Comparison of ENCODE assay signal across 1 cellular context in the genomic region with DNA sequence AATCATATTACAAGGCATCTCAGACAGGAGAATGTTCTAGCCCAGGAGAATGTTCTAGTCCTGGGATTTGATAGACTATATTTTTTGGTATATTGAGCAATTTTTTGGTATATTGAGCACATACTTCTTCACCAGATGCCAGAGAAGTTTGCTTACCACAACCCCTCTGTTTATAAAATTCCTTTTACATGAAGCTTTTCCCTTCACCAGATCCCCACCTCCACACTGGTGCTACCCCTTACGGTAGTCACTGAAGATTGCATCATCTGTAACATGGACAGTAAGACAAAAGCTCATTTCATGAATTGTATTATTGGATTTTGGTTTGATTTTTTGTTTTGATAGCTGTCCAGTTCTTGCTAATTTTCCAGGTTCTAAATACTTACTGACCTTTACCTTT.
A peak's percentile ranks its signal among the peaks of the same experiment; 100 is the strongest.
TF ChIP-seq lines count a peak whose summit lies in the region.

No MANE protein-coding gene starts in this region.

TF ChIP-seq in HepG2, 621 proteins besides CTCF, POLR2A, EP300 and RAD21 (continued from another document and continues in another):
- TF ChIP-seq, protein P1, sequence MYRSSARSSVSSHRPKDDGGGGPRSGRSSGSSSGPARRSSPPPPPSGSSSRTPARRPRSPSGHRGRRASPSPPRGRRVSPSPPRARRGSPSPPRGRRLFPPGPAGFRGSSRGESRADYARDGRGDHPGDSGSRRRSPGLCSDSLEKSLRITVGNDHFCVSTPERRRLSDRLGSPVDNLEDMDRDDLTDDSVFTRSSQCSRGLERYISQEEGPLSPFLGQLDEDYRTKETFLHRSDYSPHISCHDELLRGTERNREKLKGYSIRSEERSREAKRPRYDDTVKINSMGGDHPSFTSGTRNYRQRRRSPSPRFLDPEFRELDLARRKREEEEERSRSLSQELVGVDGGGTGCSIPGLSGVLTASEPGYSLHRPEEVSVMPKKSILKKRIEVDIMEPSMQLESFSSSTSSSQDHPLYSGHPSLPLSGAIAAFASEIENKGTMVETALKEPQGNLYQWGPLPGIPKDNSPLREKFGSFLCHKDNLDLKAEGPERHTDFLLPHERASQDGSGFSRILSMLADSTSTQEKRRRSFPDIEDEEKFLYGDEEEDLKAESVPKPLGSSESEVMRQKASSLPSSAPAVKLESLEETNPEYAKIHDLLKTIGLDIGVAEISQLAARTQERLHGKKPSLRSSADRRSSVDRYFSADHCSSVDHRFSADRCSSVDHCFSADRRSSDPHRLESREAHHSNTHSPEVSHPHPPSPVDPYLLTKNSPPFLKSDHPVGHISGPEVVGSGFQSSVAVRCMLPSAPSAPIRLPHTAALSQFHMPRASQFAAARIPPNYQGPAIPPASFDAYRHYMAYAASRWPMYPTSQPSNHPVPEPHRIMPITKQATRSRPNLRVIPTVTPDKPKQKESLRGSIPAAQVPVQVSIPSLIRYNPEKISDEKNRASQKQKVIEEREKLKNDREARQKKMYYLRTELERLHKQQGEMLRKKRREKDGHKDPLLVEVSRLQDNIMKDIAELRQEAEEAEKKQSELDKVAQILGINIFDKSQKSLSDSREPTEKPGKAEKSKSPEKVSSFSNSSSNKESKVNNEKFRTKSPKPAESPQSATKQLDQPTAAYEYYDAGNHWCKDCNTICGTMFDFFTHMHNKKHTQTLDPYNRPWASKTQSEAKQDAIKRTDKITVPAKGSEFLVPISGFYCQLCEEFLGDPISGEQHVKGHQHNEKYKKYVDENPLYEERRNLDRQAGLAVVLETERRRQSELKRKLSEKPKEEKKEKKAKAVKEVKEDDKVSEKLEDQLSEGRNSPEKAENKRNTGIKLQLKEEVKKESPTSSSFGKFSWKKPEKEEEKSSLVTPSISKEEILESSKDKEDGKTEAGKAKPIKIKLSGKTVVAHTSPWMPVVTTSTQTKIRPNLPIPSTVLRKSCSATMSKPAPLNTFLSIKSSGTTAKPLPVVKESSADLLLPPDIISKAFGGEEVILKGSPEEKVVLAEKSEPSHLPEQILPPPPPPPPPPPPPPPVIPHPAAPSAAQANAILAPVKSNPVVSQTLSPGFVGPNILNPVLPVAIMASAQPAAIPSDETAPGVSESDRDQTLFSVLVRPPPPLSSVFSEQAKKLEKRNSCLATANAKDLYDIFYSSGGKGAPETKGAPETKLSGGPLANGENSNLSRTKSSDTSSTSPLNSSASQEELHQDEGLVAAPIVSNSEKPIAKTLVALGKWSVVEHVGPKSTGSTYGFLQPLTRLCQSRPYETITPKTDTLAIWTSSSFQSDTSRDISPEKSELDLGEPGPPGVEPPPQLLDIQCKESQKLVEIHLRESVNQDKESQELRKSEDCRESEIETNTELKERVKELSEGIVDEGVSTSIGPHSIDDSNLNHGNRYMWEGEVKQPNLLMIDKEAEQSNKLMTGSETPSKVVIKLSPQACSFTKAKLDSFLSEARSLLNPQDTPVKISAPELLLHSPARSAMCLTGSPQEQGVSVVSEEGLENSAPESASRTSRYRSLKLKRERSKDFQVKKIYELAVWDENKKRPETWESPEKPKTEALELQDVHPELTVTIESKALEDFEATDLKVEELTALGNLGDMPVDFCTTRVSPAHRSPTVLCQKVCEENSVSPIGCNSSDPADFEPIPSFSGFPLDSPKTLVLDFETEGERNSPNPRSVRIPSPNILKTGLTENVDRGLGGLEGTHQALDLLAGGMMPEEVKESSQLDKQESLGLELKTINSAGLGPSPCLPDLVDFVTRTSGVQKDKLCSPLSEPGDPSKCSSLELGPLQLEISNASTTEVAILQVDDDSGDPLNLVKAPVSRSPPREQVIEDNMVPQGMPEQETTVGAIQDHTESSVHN (CRISPR knock-in tag; IDR thresholded peaks at IDR 0.05), result no peak
- TF ChIP-seq, protein P2, sequence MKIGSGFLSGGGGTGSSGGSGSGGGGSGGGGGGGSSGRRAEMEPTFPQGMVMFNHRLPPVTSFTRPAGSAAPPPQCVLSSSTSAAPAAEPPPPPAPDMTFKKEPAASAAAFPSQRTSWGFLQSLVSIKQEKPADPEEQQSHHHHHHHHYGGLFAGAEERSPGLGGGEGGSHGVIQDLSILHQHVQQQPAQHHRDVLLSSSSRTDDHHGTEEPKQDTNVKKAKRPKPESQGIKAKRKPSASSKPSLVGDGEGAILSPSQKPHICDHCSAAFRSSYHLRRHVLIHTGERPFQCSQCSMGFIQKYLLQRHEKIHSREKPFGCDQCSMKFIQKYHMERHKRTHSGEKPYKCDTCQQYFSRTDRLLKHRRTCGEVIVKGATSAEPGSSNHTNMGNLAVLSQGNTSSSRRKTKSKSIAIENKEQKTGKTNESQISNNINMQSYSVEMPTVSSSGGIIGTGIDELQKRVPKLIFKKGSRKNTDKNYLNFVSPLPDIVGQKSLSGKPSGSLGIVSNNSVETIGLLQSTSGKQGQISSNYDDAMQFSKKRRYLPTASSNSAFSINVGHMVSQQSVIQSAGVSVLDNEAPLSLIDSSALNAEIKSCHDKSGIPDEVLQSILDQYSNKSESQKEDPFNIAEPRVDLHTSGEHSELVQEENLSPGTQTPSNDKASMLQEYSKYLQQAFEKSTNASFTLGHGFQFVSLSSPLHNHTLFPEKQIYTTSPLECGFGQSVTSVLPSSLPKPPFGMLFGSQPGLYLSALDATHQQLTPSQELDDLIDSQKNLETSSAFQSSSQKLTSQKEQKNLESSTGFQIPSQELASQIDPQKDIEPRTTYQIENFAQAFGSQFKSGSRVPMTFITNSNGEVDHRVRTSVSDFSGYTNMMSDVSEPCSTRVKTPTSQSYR (CRISPR knock-in tag; IDR thresholded peaks at IDR 0.05; ENCODE audit: borderline replicate concordance), result peak; percentile 70; the same call in 1 of the 2 replicates
- TF ChIP-seq NAIF1 (CRISPR knock-in tag; IDR thresholded peaks at IDR 0.05; ENCODE audit: borderline replicate concordance), result no peak
- TF ChIP-seq, protein P3, sequence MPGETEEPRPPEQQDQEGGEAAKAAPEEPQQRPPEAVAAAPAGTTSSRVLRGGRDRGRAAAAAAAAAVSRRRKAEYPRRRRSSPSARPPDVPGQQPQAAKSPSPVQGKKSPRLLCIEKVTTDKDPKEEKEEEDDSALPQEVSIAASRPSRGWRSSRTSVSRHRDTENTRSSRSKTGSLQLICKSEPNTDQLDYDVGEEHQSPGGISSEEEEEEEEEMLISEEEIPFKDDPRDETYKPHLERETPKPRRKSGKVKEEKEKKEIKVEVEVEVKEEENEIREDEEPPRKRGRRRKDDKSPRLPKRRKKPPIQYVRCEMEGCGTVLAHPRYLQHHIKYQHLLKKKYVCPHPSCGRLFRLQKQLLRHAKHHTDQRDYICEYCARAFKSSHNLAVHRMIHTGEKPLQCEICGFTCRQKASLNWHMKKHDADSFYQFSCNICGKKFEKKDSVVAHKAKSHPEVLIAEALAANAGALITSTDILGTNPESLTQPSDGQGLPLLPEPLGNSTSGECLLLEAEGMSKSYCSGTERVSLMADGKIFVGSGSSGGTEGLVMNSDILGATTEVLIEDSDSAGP (CRISPR knock-in tag; IDR thresholded peaks at IDR 0.05; ENCODE audit: borderline replicate concordance), result no peak
- TF ChIP-seq ZFP36L1 (CRISPR knock-in tag; IDR thresholded peaks at IDR 0.05), result no peak
- TF ChIP-seq ARNTL (CRISPR knock-in tag; IDR thresholded peaks at IDR 0.05), result no peak
- TF ChIP-seq NFKBIZ (CRISPR knock-in tag; IDR thresholded peaks at IDR 0.05), result 0 out of 2 replicates have a peak, but pooled peaks have one; percentile 25
- no peak for TF ChIP-seq PHF21A (CRISPR knock-in tag; IDR thresholded peaks at IDR 0.05)
- TF ChIP-seq, protein P4, sequence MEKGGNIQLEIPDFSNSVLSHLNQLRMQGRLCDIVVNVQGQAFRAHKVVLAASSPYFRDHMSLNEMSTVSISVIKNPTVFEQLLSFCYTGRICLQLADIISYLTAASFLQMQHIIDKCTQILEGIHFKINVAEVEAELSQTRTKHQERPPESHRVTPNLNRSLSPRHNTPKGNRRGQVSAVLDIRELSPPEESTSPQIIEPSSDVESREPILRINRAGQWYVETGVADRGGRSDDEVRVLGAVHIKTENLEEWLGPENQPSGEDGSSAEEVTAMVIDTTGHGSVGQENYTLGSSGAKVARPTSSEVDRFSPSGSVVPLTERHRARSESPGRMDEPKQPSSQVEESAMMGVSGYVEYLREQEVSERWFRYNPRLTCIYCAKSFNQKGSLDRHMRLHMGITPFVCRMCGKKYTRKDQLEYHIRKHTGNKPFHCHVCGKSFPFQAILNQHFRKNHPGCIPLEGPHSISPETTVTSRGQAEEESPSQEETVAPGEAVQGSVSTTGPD (CRISPR knock-in tag; IDR thresholded peaks at IDR 0.05), result peak; percentile 61; the same call in 1 of the 2 replicates
- no peak for TF ChIP-seq SRSF9 (IDR thresholded peaks at IDR 0.05; ENCODE audit: borderline replicate concordance, insufficient read depth, low read depth, low read length, poor library complexity, severe bottlenecking)
- no peak for TF ChIP-seq ZNF296 (CRISPR knock-in tag; conservative IDR thresholded peaks at IDR 0.05)
- no peak for TF ChIP-seq ZFP36L2 (CRISPR knock-in tag; IDR thresholded peaks at IDR 0.05)
- TF ChIP-seq, protein P5, sequence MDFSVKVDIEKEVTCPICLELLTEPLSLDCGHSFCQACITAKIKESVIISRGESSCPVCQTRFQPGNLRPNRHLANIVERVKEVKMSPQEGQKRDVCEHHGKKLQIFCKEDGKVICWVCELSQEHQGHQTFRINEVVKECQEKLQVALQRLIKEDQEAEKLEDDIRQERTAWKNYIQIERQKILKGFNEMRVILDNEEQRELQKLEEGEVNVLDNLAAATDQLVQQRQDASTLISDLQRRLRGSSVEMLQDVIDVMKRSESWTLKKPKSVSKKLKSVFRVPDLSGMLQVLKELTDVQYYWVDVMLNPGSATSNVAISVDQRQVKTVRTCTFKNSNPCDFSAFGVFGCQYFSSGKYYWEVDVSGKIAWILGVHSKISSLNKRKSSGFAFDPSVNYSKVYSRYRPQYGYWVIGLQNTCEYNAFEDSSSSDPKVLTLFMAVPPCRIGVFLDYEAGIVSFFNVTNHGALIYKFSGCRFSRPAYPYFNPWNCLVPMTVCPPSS (IDR thresholded peaks at IDR 0.05), result no peak
- TF ChIP-seq NFKB2 (CRISPR knock-in tag; IDR thresholded peaks at IDR 0.05; ENCODE audit: borderline replicate concordance), result no peak
- no peak for TF ChIP-seq ZNF329 (CRISPR knock-in tag; IDR thresholded peaks at IDR 0.05; ENCODE audit: low read depth)
- TF ChIP-seq SYNCRIP (IDR thresholded peaks at IDR 0.05; ENCODE audit: insufficient read depth, low read depth, low read length), result no peak
- no peak for TF ChIP-seq TMF1 (CRISPR knock-in tag; IDR thresholded peaks at IDR 0.05; ENCODE audit: low read depth)
- TF ChIP-seq, protein P6, sequence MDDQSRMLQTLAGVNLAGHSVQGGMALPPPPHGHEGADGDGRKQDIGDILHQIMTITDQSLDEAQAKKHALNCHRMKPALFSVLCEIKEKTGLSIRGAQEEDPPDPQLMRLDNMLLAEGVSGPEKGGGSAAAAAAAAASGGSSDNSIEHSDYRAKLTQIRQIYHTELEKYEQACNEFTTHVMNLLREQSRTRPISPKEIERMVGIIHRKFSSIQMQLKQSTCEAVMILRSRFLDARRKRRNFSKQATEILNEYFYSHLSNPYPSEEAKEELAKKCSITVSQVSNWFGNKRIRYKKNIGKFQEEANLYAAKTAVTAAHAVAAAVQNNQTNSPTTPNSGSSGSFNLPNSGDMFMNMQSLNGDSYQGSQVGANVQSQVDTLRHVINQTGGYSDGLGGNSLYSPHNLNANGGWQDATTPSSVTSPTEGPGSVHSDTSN (CRISPR knock-in tag; IDR thresholded peaks at IDR 0.05; ENCODE audit: borderline replicate concordance), result no peak
- TF ChIP-seq RXRB (CRISPR knock-in tag; IDR thresholded peaks at IDR 0.05; ENCODE audit: borderline replicate concordance), result peak; percentile 60
- TF ChIP-seq NFE2 (CRISPR knock-in tag; IDR thresholded peaks at IDR 0.05), result no peak
- TF ChIP-seq SOX5 (CRISPR knock-in tag; IDR thresholded peaks at IDR 0.05; ENCODE audit: borderline replicate concordance), result peak; percentile 72; the same call in 1 of the 2 replicates
- TF ChIP-seq BHLHE40 (IDR thresholded peaks at IDR 0.05; ENCODE audit: low read length), result no peak
- TF ChIP-seq SIX1 (CRISPR knock-in tag; IDR thresholded peaks at IDR 0.05; ENCODE audit: borderline replicate concordance), result no peak
- no peak for TF ChIP-seq ZNF264 (CRISPR knock-in tag; IDR thresholded peaks at IDR 0.05)
- no peak for TF ChIP-seq NR2F6 (IDR thresholded peaks at IDR 0.05)
- TF ChIP-seq NR2F6 (CRISPR knock-in tag; IDR thresholded peaks at IDR 0.05), result peak; percentile 39; the same call in 1 of the 2 replicates
- TF ChIP-seq ZNF841 (CRISPR knock-in tag; IDR thresholded peaks at IDR 0.05; ENCODE audit: borderline replicate concordance), result no peak
- peak; percentile 73 for TF ChIP-seq NCOA2 (CRISPR knock-in tag; IDR thresholded peaks at IDR 0.05)
- TF ChIP-seq, protein P7, sequence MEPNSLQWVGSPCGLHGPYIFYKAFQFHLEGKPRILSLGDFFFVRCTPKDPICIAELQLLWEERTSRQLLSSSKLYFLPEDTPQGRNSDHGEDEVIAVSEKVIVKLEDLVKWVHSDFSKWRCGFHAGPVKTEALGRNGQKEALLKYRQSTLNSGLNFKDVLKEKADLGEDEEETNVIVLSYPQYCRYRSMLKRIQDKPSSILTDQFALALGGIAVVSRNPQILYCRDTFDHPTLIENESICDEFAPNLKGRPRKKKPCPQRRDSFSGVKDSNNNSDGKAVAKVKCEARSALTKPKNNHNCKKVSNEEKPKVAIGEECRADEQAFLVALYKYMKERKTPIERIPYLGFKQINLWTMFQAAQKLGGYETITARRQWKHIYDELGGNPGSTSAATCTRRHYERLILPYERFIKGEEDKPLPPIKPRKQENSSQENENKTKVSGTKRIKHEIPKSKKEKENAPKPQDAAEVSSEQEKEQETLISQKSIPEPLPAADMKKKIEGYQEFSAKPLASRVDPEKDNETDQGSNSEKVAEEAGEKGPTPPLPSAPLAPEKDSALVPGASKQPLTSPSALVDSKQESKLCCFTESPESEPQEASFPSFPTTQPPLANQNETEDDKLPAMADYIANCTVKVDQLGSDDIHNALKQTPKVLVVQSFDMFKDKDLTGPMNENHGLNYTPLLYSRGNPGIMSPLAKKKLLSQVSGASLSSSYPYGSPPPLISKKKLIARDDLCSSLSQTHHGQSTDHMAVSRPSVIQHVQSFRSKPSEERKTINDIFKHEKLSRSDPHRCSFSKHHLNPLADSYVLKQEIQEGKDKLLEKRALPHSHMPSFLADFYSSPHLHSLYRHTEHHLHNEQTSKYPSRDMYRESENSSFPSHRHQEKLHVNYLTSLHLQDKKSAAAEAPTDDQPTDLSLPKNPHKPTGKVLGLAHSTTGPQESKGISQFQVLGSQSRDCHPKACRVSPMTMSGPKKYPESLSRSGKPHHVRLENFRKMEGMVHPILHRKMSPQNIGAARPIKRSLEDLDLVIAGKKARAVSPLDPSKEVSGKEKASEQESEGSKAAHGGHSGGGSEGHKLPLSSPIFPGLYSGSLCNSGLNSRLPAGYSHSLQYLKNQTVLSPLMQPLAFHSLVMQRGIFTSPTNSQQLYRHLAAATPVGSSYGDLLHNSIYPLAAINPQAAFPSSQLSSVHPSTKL (CRISPR knock-in tag; IDR thresholded peaks at IDR 0.05), result peak; percentile 79
- TF ChIP-seq ZNF501 (CRISPR knock-in tag; IDR thresholded peaks at IDR 0.05), result no peak
- 0 out of 2 replicates have a peak, but pooled peaks have one; percentile 32 for TF ChIP-seq DMAP1 (CRISPR knock-in tag; IDR thresholded peaks at IDR 0.05)
- TF ChIP-seq, protein P8, sequence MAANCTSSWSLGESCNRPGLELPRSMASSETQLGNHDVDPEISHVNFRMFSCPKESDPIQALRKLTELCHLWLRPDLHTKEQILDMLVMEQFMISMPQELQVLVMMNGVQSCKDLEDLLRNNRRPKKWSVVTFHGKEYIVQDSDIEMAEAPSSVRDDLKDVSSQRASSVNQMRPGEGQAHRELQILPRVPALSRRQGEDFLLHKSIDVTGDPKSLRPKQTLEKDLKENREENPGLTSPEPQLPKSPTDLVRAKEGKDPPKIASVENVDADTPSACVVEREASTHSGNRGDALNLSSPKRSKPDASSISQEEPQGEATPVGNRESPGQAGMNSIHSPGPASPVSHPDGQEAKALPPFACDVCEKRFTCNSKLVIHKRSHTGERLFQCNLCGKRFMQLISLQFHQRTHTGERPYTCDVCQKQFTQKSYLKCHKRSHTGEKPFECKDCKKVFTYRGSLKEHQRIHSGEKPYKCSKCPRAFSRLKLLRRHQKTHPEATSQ (CRISPR knock-in tag; IDR thresholded peaks at IDR 0.05; ENCODE audit: borderline replicate concordance), result 0 out of 2 replicates have a peak, but pooled peaks have one; percentile 39
- TF ChIP-seq ELF3 (CRISPR knock-in tag; IDR thresholded peaks at IDR 0.05), result 0 out of 2 replicates have a peak, but pooled peaks have one; percentile 17
